In the genomic region with DNA sequence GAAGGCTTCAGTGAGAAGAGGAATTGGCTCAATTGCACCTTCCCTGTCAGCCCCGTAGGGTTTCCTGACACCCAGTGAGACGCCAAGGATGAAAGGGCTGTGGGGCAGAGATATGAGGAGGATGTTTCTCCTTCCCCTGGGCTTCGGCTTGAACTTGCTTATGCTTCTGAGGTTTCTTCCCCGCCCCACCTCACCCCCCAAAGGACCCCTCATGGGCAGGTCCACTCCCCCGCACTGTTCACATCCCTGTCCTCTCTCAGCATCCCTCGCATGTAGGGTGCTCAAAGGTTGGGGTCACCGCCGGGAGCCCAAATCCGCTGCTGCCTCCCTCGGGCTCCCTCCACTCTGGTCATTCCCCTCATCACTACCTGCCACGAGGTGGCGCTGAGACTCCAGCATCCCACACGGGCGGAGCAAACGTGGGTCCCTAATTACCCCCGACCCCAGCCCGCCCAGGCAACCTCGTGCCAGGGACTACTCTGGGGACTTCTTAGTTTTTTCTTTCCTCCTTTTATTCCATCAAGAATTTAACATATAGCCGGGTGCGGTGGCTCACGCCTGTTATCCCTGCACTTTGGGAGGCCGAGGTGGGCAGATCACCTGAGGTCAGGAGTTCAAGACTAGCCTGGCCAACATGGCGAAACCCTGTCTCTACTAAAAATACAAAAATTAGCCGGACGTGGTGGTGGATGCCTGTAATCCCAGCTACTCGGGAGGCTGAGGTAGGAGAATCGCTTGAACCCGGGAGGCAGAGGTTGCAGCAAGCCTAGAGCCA, we compare ENCODE assay signal across 1 cellular context.
TF ChIP-seq lines count a peak whose summit lies in the region.

No MANE protein-coding gene starts in this region.

TF ChIP-seq in HepG2, 621 proteins besides CTCF, POLR2A, EP300 and RAD21 (continued from another document and continues in another):
- TF ChIP-seq MAZ (IDR thresholded peaks at IDR 0.05; ENCODE audit: borderline replicate concordance, low read depth, low read length) (no peak), MAZ (CRISPR knock-in tag; IDR thresholded peaks at IDR 0.05; ENCODE audit: low read depth) (no peak), XRCC5 (optimal IDR thresholded peaks at IDR 0.05; ENCODE audit: low read length) (peak; percentile 58), MEIS2 (CRISPR knock-in tag; IDR thresholded peaks at IDR 0.05) (no peak), ZNF816 (CRISPR knock-in tag; IDR thresholded peaks at IDR 0.05; ENCODE audit: borderline replicate concordance) (no peak), ZNF672 (CRISPR knock-in tag; IDR thresholded peaks at IDR 0.05) (no peak), SOX13 (IDR thresholded peaks at IDR 0.05) (no peak), SOX13 (CRISPR knock-in tag; conservative IDR thresholded peaks at IDR 0.05 in 1 of 2, IDR thresholded peaks at IDR 0.05 in 1 of 2) (no peak), ZNF331 (CRISPR knock-in tag; IDR thresholded peaks at IDR 0.05) (0 out of 2 replicates have a peak, but pooled peaks have one; percentile 29), ZNF24 (IDR thresholded peaks at IDR 0.05) (no peak), NBN (conservative IDR thresholded peaks at IDR 0.05) (no peak), KDM2A (CRISPR knock-in tag; IDR thresholded peaks at IDR 0.05; ENCODE audit: borderline replicate concordance, low read depth) (peak; percentile 52; the same call in 1 of the 2 replicates), RORA (CRISPR knock-in tag; IDR thresholded peaks at IDR 0.05) (no peak), TP53 (CRISPR knock-in tag; conservative IDR thresholded peaks at IDR 0.05) (no peak), MIXL1 (CRISPR knock-in tag; IDR thresholded peaks at IDR 0.05) (no peak), MYC (CRISPR knock-in tag; IDR thresholded peaks at IDR 0.05; ENCODE audit: borderline replicate concordance) (peak; percentile 29; the same call in 1 of the 2 replicates), ZNF274 (CRISPR knock-in tag; IDR thresholded peaks at IDR 0.05) (no peak), ZNF251 (CRISPR knock-in tag; IDR thresholded peaks at IDR 0.05) (no peak), CEBPB (IDR thresholded peaks at IDR 0.05; ENCODE audit: borderline replicate concordance, low read depth, low read length) (no peak), ZNF354B (CRISPR knock-in tag; IDR thresholded peaks at IDR 0.05) (no peak), ZNF75D (CRISPR knock-in tag; IDR thresholded peaks at IDR 0.05; ENCODE audit: borderline replicate concordance) (no peak), ZNF883 (CRISPR knock-in tag; IDR thresholded peaks at IDR 0.05; ENCODE audit: not compliant biosample characterization) (no peak), HNRNPUL1 (IDR thresholded peaks at IDR 0.05; ENCODE audit: low read depth, low read length) (no peak), HMGA1 (CRISPR knock-in tag; conservative IDR thresholded peaks at IDR 0.05) (no peak), MBNL3 (CRISPR knock-in tag; conservative IDR thresholded peaks at IDR 0.05) (no peak), CHCHD3 (CRISPR knock-in tag; IDR thresholded peaks at IDR 0.05) (no peak), MAF1 (CRISPR knock-in tag; IDR thresholded peaks at IDR 0.05; ENCODE audit: borderline replicate concordance) (no peak), ZFP37 (CRISPR knock-in tag; IDR thresholded peaks at IDR 0.05; ENCODE audit: borderline replicate concordance) (no peak)
- TF ChIP-seq, protein P1, sequence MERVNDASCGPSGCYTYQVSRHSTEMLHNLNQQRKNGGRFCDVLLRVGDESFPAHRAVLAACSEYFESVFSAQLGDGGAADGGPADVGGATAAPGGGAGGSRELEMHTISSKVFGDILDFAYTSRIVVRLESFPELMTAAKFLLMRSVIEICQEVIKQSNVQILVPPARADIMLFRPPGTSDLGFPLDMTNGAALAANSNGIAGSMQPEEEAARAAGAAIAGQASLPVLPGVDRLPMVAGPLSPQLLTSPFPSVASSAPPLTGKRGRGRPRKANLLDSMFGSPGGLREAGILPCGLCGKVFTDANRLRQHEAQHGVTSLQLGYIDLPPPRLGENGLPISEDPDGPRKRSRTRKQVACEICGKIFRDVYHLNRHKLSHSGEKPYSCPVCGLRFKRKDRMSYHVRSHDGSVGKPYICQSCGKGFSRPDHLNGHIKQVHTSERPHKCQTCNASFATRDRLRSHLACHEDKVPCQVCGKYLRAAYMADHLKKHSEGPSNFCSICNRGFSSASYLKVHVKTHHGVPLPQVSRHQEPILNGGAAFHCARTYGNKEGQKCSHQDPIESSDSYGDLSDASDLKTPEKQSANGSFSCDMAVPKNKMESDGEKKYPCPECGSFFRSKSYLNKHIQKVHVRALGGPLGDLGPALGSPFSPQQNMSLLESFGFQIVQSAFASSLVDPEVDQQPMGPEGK (CRISPR knock-in tag; IDR thresholded peaks at IDR 0.05): 0 out of 2 replicates have a peak, but pooled peaks have one; percentile 22
- TF ChIP-seq, protein P2, sequence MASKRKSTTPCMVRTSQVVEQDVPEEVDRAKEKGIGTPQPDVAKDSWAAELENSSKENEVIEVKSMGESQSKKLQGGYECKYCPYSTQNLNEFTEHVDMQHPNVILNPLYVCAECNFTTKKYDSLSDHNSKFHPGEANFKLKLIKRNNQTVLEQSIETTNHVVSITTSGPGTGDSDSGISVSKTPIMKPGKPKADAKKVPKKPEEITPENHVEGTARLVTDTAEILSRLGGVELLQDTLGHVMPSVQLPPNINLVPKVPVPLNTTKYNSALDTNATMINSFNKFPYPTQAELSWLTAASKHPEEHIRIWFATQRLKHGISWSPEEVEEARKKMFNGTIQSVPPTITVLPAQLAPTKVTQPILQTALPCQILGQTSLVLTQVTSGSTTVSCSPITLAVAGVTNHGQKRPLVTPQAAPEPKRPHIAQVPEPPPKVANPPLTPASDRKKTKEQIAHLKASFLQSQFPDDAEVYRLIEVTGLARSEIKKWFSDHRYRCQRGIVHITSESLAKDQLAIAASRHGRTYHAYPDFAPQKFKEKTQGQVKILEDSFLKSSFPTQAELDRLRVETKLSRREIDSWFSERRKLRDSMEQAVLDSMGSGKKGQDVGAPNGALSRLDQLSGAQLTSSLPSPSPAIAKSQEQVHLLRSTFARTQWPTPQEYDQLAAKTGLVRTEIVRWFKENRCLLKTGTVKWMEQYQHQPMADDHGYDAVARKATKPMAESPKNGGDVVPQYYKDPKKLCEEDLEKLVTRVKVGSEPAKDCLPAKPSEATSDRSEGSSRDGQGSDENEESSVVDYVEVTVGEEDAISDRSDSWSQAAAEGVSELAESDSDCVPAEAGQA (IDR thresholded peaks at IDR 0.05; ENCODE audit: low read depth): no peak
- TF ChIP-seq, protein P2 (CRISPR knock-in tag; IDR thresholded peaks at IDR 0.05; ENCODE audit: borderline replicate concordance): no peak
- TF ChIP-seq, protein P3, sequence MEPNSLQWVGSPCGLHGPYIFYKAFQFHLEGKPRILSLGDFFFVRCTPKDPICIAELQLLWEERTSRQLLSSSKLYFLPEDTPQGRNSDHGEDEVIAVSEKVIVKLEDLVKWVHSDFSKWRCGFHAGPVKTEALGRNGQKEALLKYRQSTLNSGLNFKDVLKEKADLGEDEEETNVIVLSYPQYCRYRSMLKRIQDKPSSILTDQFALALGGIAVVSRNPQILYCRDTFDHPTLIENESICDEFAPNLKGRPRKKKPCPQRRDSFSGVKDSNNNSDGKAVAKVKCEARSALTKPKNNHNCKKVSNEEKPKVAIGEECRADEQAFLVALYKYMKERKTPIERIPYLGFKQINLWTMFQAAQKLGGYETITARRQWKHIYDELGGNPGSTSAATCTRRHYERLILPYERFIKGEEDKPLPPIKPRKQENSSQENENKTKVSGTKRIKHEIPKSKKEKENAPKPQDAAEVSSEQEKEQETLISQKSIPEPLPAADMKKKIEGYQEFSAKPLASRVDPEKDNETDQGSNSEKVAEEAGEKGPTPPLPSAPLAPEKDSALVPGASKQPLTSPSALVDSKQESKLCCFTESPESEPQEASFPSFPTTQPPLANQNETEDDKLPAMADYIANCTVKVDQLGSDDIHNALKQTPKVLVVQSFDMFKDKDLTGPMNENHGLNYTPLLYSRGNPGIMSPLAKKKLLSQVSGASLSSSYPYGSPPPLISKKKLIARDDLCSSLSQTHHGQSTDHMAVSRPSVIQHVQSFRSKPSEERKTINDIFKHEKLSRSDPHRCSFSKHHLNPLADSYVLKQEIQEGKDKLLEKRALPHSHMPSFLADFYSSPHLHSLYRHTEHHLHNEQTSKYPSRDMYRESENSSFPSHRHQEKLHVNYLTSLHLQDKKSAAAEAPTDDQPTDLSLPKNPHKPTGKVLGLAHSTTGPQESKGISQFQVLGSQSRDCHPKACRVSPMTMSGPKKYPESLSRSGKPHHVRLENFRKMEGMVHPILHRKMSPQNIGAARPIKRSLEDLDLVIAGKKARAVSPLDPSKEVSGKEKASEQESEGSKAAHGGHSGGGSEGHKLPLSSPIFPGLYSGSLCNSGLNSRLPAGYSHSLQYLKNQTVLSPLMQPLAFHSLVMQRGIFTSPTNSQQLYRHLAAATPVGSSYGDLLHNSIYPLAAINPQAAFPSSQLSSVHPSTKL (CRISPR knock-in tag; IDR thresholded peaks at IDR 0.05): no peak
- TF ChIP-seq, protein P4, sequence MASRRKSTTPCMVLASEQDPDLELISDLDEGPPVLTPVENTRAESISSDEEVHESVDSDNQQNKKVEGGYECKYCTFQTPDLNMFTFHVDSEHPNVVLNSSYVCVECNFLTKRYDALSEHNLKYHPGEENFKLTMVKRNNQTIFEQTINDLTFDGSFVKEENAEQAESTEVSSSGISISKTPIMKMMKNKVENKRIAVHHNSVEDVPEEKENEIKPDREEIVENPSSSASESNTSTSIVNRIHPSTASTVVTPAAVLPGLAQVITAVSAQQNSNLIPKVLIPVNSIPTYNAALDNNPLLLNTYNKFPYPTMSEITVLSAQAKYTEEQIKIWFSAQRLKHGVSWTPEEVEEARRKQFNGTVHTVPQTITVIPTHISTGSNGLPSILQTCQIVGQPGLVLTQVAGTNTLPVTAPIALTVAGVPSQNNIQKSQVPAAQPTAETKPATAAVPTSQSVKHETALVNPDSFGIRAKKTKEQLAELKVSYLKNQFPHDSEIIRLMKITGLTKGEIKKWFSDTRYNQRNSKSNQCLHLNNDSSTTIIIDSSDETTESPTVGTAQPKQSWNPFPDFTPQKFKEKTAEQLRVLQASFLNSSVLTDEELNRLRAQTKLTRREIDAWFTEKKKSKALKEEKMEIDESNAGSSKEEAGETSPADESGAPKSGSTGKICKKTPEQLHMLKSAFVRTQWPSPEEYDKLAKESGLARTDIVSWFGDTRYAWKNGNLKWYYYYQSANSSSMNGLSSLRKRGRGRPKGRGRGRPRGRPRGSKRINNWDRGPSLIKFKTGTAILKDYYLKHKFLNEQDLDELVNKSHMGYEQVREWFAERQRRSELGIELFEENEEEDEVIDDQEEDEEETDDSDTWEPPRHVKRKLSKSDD (CRISPR knock-in tag; IDR thresholded peaks at IDR 0.05; ENCODE audit: low read depth): no peak
- TF ChIP-seq, protein P5, sequence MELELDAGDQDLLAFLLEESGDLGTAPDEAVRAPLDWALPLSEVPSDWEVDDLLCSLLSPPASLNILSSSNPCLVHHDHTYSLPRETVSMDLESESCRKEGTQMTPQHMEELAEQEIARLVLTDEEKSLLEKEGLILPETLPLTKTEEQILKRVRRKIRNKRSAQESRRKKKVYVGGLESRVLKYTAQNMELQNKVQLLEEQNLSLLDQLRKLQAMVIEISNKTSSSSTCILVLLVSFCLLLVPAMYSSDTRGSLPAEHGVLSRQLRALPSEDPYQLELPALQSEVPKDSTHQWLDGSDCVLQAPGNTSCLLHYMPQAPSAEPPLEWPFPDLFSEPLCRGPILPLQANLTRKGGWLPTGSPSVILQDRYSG (CRISPR knock-in tag; IDR thresholded peaks at IDR 0.05): no peak
- TF ChIP-seq, protein P6, sequence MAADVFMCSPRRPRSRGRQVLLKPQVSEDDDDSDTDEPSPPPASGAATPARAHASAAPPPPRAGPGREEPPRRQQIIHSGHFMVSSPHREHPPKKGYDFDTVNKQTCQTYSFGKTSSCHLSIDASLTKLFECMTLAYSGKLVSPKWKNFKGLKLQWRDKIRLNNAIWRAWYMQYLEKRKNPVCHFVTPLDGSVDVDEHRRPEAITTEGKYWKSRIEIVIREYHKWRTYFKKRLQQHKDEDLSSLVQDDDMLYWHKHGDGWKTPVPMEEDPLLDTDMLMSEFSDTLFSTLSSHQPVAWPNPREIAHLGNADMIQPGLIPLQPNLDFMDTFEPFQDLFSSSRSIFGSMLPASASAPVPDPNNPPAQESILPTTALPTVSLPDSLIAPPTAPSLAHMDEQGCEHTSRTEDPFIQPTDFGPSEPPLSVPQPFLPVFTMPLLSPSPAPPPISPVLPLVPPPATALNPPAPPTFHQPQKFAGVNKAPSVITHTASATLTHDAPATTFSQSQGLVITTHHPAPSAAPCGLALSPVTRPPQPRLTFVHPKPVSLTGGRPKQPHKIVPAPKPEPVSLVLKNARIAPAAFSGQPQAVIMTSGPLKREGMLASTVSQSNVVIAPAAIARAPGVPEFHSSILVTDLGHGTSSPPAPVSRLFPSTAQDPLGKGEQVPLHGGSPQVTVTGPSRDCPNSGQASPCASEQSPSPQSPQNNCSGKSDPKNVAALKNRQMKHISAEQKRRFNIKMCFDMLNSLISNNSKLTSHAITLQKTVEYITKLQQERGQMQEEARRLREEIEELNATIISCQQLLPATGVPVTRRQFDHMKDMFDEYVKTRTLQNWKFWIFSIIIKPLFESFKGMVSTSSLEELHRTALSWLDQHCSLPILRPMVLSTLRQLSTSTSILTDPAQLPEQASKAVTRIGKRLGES (CRISPR knock-in tag; IDR thresholded peaks at IDR 0.05; ENCODE audit: borderline replicate concordance): no peak
- TF ChIP-seq, protein P7, sequence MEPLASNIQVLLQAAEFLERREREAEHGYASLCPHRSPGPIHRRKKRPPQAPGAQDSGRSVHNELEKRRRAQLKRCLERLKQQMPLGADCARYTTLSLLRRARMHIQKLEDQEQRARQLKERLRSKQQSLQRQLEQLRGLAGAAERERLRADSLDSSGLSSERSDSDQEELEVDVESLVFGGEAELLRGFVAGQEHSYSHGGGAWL (CRISPR knock-in tag; IDR thresholded peaks at IDR 0.05): no peak
- TF ChIP-seq, protein P8, sequence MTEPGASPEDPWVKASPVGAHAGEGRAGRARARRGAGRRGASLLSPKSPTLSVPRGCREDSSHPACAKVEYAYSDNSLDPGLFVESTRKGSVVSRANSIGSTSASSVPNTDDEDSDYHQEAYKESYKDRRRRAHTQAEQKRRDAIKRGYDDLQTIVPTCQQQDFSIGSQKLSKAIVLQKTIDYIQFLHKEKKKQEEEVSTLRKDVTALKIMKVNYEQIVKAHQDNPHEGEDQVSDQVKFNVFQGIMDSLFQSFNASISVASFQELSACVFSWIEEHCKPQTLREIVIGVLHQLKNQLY (CRISPR knock-in tag; IDR thresholded peaks at IDR 0.05): no peak
- TF ChIP-seq, protein P9, sequence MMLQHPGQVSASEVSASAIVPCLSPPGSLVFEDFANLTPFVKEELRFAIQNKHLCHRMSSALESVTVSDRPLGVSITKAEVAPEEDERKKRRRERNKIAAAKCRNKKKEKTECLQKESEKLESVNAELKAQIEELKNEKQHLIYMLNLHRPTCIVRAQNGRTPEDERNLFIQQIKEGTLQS (CRISPR knock-in tag; IDR thresholded peaks at IDR 0.05): no peak
